Comparison of ENCODE assay signal across 1 cellular context in genomic region chr2:67213270-67213670, GRCh38.
TF ChIP-seq lines count a peak whose summit lies in the region.

No MANE protein-coding gene starts in this region.

TF ChIP-seq in H1, 55 proteins besides CTCF, POLR2A, EP300 and RAD21:
- TF ChIP-seq RBBP5 (IDR thresholded peaks at IDR 0.05; ENCODE audit: borderline replicate concordance, low read depth, low read length) (no peak), YY1 (IDR thresholded peaks at IDR 0.05; ENCODE audit: low read depth, low read length) (no peak), CHD7 (IDR thresholded peaks at IDR 0.05; ENCODE audit: insufficient replicate concordance, low read length) (no peak), MAX (IDR thresholded peaks at IDR 0.05) (no peak), RFX5 (IDR thresholded peaks at IDR 0.05; ENCODE audit: borderline replicate concordance, low read depth, low read length) (no peak), CEBPB (IDR thresholded peaks at IDR 0.05; ENCODE audit: low read depth, low read length) (no peak), RNF2 (IDR thresholded peaks at IDR 0.05; ENCODE audit: borderline replicate concordance, low read depth, low read length, missing control alignments, poor library complexity, severe bottlenecking) (no peak), TEAD4 (IDR thresholded peaks at IDR 0.05; ENCODE audit: low read depth, low read length) (no peak), CBX8 (IDR thresholded peaks at IDR 0.05; ENCODE audit: borderline replicate concordance, low read depth, low read length) (no peak)
